In genomic region chr1:113928129-113928949, GRCh38 we compare ENCODE assay signal across 8 cellular contexts. TPM values are rescaled to one million over a fixed set of nuclear protein-coding genes. Genes with fewer than 3 reads are reported as not detected.
DNase-seq lines count a peak whose midpoint lies in the region; ATAC-seq and TF ChIP-seq lines count a peak whose summit lies in the region.

No MANE protein-coding gene starts in this region.

- H3K9ac ChIP-seq in duodenal mucosa (ENCODE audit: low read depth in 1 of 2, low read length in 2 of 2) (peak overlapping the region; percentile 96 to 100), muscle layer of colon (ENCODE audit: low read length) (peak overlapping the region; percentile 85)

- peak overlapping the region; percentile 97 for H3K27ac ChIP-seq in duodenal mucosa (ENCODE audit: low read depth, low read length)
- H3K27ac ChIP-seq in muscle layer of colon (ENCODE audit: low read depth, low read length) = peak overlapping the region; percentile 98

- ATAC-seq in GM21447 (IDR thresholded peaks at IDR 0.05; ENCODE audit: unreplicated experiment) (peak; percentile 39), omental fat pad (ENCODE audit: low FRiP score) (no peak)

- no peak for DNase-seq in BJ (ENCODE audit: low read depth)
- peak; percentile 69 for DNase-seq in OCI-M1 (lab: John Stamatoyannopoulos, UW)
- DNase-seq in NCI-H2196 (lab: John Stamatoyannopoulos, UW; ENCODE audit: unreplicated experiment) = no peak
- no peak for DNase-seq in omental fat pad (ENCODE audit: low spot score)
- no peak for DNase-seq in occipital lobe (lab: John Stamatoyannopoulos, UW)

- no peaks in the 10 kb centered on the region for H3K36me3 ChIP-seq in BJ (ENCODE audit: control insufficient read depth, insufficient read depth, low read length)
- H3K36me3 ChIP-seq in duodenal mucosa (ENCODE audit: control insufficient read depth in 1 of 2, insufficient read depth in 2 of 2, low read length in 2 of 2) = no peaks in the 10 kb centered on the region
- no peaks in the 10 kb centered on the region for H3K36me3 ChIP-seq in muscle layer of colon (ENCODE audit: insufficient read depth, low read length)

- TF ChIP-seq CTCF in BJ (IDR thresholded peaks at IDR 0.05; ENCODE audit: insufficient read depth, low read depth, low read length) (no peak), omental fat pad (IDR thresholded peaks at IDR 0.05) (no peak)

- H3K4me1 ChIP-seq in duodenal mucosa (ENCODE audit: control insufficient read depth in 1 of 2, insufficient read depth in 2 of 2, low read length in 2 of 2) = peaks cover 24 to 30% of the 10 kb centered on the region in 2 donors
- H3K4me1 ChIP-seq in muscle layer of colon (ENCODE audit: insufficient read depth, low read length) = peaks cover 36% of the 10 kb centered on the region

- H3K4me3 ChIP-seq in BJ (ENCODE audit: low read depth, low read length) (peak overlapping the region; percentile 70), duodenal mucosa (ENCODE audit: low read depth in 1 of 2, low read length in 2 of 2) (peak overlapping the region; percentile 96 to 99), muscle layer of colon (ENCODE audit: low read depth in 1 of 2, low read length in 2 of 2) (peak overlapping the region; percentile 76 to 88)

- CTCF ChIA-PET in BJ (lab: Yijun Ruan, JAX) = interaction anchor here (0.7 to 4.8 kb wide), 11 partner anchors 8 to 856 kb away, joined by 3 to 26 read pairs (median 4); partner anchors contain the start of genes AP4B1, DCLRE1B, LRIG2 and OLFML3

- no peaks in the 10 kb centered on the region for H3K9me3 ChIP-seq in duodenal mucosa (ENCODE audit: control insufficient read depth in 1 of 2, low read length in 2 of 2)
- H3K9me3 ChIP-seq in muscle layer of colon (ENCODE audit: low read length) = no peaks in the 10 kb centered on the region

- H3K27me3 ChIP-seq in BJ (ENCODE audit: control insufficient read depth, insufficient read depth, low read length) = peaks cover 2% of the 10 kb centered on the region; the same call in 1 of the 2 replicates
- H3K27me3 ChIP-seq in duodenal mucosa (ENCODE audit: control insufficient read depth in 1 of 2, insufficient read depth in 2 of 2, low read length in 2 of 2) = no peaks in the 10 kb centered on the region
- no peaks in the 10 kb centered on the region for H3K27me3 ChIP-seq in muscle layer of colon (ENCODE audit: control insufficient read depth in 1 of 2, insufficient read depth in 2 of 2, low read length in 2 of 2)

- POLR2A ChIA-PET in BJ (lab: Charles Lee) = interaction anchor here (1.8 kb wide), 1 partner anchor 23 kb away, joined by 5 read pairs; the partner anchor contains the start of genes AP4B1 and DCLRE1B

RNA-seq across cellular contexts. Expression of gene HIPK1, which starts 0.8 kb away (rescaled TPM):
- 27.6 and 29.7 TPM in 2 replicates for polyA plus RNA-seq in BJ (2011; rRNA removed)
- polyA minus RNA-seq in BJ (2011; rRNA and poly(A)+ RNA removed) = 62.4 and 95.6 TPM in 2 replicates
- 10 to 100 TPM; 49.6 to 64.6 (median 57.7) TPM for total RNA-seq in omental fat pad
- total RNA-seq in occipital lobe = 45.2 TPM

RNA-seq across cellular contexts. Expression of gene DCLRE1B, which starts 23.2 kb away (rescaled TPM):
- 3.4 and 4.5 TPM in 2 replicates for polyA plus RNA-seq in BJ (2011; rRNA removed)
- polyA minus RNA-seq in BJ (2011; rRNA and poly(A)+ RNA removed) = 3.2 and 4.8 TPM in 2 replicates
- total RNA-seq in omental fat pad (1 to 10 TPM; 2.8 to 5.6 (median 4.5) TPM), occipital lobe (6.4 TPM)

RNA-seq across cellular contexts. Expression of gene AP4B1, which starts 23.7 kb away (rescaled TPM):
- polyA plus RNA-seq in BJ (2011; rRNA removed) = 9.5 and 13.2 TPM in 2 replicates
- 9.7 and 11.4 TPM in 2 replicates for polyA minus RNA-seq in BJ (2011; rRNA and poly(A)+ RNA removed)
- total RNA-seq in omental fat pad = 10 to 100 TPM in 3 of 4 donors, 1 to 10 TPM in 1; 9.3 to 17.2 (median 15.6) TPM
- 36.2 TPM for total RNA-seq in occipital lobe

RNA-seq across cellular contexts. Expression of gene BCL2L15, which starts 41.0 kb away (rescaled TPM):
- 0.02 and 0.06 TPM in 2 replicates for polyA plus RNA-seq in BJ (2011; rRNA removed)
- 0.05 TPM in 2 replicates for polyA minus RNA-seq in BJ (2011; rRNA and poly(A)+ RNA removed)
- total RNA-seq in omental fat pad = under 1 TPM; 0.19 to 0.63 (median 0.37) TPM
- total RNA-seq in occipital lobe = 1.4 TPM

RNA-seq across cellular contexts. Expression of gene OLFML3, which starts 50.9 kb away (rescaled TPM):
- polyA plus RNA-seq in BJ (2011; rRNA removed) = 72.6 and 76.8 TPM in 2 replicates
- polyA minus RNA-seq in BJ (2011; rRNA and poly(A)+ RNA removed) = 20.6 and 24.7 TPM in 2 replicates
- total RNA-seq in omental fat pad = 100 to 1,000 TPM in 2 of 4 donors, 10 to 100 TPM in 2; 54.4 to 173 (median 90.6) TPM
- 22.5 TPM for total RNA-seq in occipital lobe
